In genomic region chr2:213422211-213422610, GRCh38 we compare ENCODE assay signal across 35 cellular contexts.
"Had no signal": no experiment of that assay in that cellular context is flagged by ENCODE, and none has a peak within 500 bp of the region (broad histone marks: within the 10 kb centered on the region; RNA-seq: fewer than 3 reads in every experiment).

No MANE protein-coding gene starts in this region.

- H3K27ac Mint-ChIP-seq: activated CD4-positive, alpha-beta memory T cell treated with anti-CD3 and anti-CD28 coated beads, Interleukin-2, amount 10 ng/mL, durations not matched to agents 7 days and 5 days; activated CD4-positive, alpha-beta T cell treated with anti-CD3 and anti-CD28 coated beads for 36 hours; activated CD4-positive, alpha-beta T cell treated with anti-CD3 and anti-CD28 coated beads, Interleukin-2, amount 10 ng/mL, durations not matched to agents 7 days and 5 days; activated CD8-positive, alpha-beta memory T cell treated with anti-CD3 and anti-CD28 coated beads, Interleukin-2, amount 10 ng/mL, durations not matched to agents 7 days and 5 days; activated CD8-positive, alpha-beta T cell treated with anti-CD3 and anti-CD28 coated beads, Interleukin-2, amount 10 ng/mL, durations not matched to agents 7 days and 5 days; activated naive CD4-positive, alpha-beta T cell treated with anti-CD3 and anti-CD28 coated beads for 36 hours; activated naive CD4-positive, alpha-beta T cell treated with anti-CD3 and anti-CD28 coated beads, Interleukin-2, amount 50 U/mL, for 72 hours; activated naive CD8-positive, alpha-beta T cell treated with anti-CD3 and anti-CD28 coated beads for 36 hours; activated T-cell treated with anti-CD3 and anti-CD28 coated beads, Interleukin-2, amount 50 U/mL, for 24 hours; brain; T-helper 1 cell treated with Interleukin-12 subunit alpha and Interleukin-12 subunit beta and Interleukin-4 antibody, amounts not matched to agents 30 μg/mL and 1 μg/mL, for 36 hours; T-helper 2 cell treated with Interferon-gamma antibody and Interleukin-4, amounts not matched to agents 5 μg/mL and 100 μg/mL, for 36 hours had no signal

- H3K4me3 ChIP-seq: adrenal gland, ascending aorta, cardiac muscle cell had no signal

- H3K4me3 Mint-ChIP-seq: activated CD4-positive, alpha-beta memory T cell treated with anti-CD3 and anti-CD28 coated beads, Interleukin-2, amount 10 ng/mL, durations not matched to agents 7 days and 5 days; activated CD4-positive, alpha-beta T cell treated with anti-CD3 and anti-CD28 coated beads for 36 hours; activated CD4-positive, alpha-beta T cell treated with anti-CD3 and anti-CD28 coated beads, Interleukin-2, amount 10 ng/mL, durations not matched to agents 7 days and 5 days; activated CD8-positive, alpha-beta memory T cell treated with anti-CD3 and anti-CD28 coated beads, Interleukin-2, amount 10 ng/mL, durations not matched to agents 7 days and 5 days; activated CD8-positive, alpha-beta T cell treated with anti-CD3 and anti-CD28 coated beads, Interleukin-2, amount 10 ng/mL, durations not matched to agents 7 days and 5 days; activated naive CD4-positive, alpha-beta T cell treated with anti-CD3 and anti-CD28 coated beads for 36 hours; activated naive CD8-positive, alpha-beta T cell treated with anti-CD3 and anti-CD28 coated beads for 36 hours; activated T-cell treated with anti-CD3 and anti-CD28 coated beads, Interleukin-2, amount 50 U/mL, for 24 hours; brain; central memory CD8-positive, alpha-beta T cell; T-helper 1 cell treated with Interleukin-12 subunit alpha and Interleukin-12 subunit beta and Interleukin-4 antibody, amounts not matched to agents 30 μg/mL and 1 μg/mL, for 36 hours; T-helper 2 cell treated with Interferon-gamma antibody and Interleukin-4, amounts not matched to agents 5 μg/mL and 100 μg/mL, for 36 hours had no signal

- H3K27me3 Mint-ChIP-seq: activated CD4-positive, alpha-beta memory T cell treated with anti-CD3 and anti-CD28 coated beads, Interleukin-2, amount 10 ng/mL, durations not matched to agents 7 days and 5 days; activated CD4-positive, alpha-beta T cell treated with anti-CD3 and anti-CD28 coated beads, Interleukin-2, amount 10 ng/mL, durations not matched to agents 7 days and 5 days; activated CD8-positive, alpha-beta memory T cell treated with anti-CD3 and anti-CD28 coated beads, Interleukin-2, amount 10 ng/mL, durations not matched to agents 7 days and 5 days; activated naive CD8-positive, alpha-beta T cell treated with anti-CD3 and anti-CD28 coated beads for 36 hours; activated T-cell treated with anti-CD3 and anti-CD28 coated beads, Interleukin-2, amount 50 U/mL, for 24 hours; brain; central memory CD8-positive, alpha-beta T cell had no signal

- H3K9me3 ChIP-seq: adrenal gland, ascending aorta had no signal

- H3K27ac ChIP-seq: adrenal gland, ascending aorta, cardiac muscle cell, VCaP had no signal

- H3K27me3 ChIP-seq: adrenal gland, ascending aorta, cardiac muscle cell had no signal

- H3K36me3 ChIP-seq: adrenal gland, ascending aorta, cardiac muscle cell had no signal

- DNase-seq: activated CD4-positive, alpha-beta memory T cell treated with anti-CD3 and anti-CD28 coated beads, Interleukin-2, amount 10 ng/mL, durations not matched to agents 7 days and 5 days; activated CD4-positive, alpha-beta T cell treated with anti-CD3 and anti-CD28 coated beads for 1 hour; activated CD4-positive, alpha-beta T cell treated with anti-CD3 and anti-CD28 coated beads for 36 hours; activated CD4-positive, alpha-beta T cell treated with anti-CD3 and anti-CD28 coated beads for 48 hours; activated CD4-positive, alpha-beta T cell treated with anti-CD3 and anti-CD28 coated beads, Interleukin-2, amount 10 ng/mL, durations not matched to agents 7 days and 5 days; activated CD4-positive, alpha-beta T cell treated with anti-CD3 and anti-CD28 coated beads, Interleukin-2, amount 50 U/mL, for 48 hours; activated CD4-positive, CD25-positive, alpha-beta regulatory T cell; activated CD8-positive, alpha-beta memory T cell treated with anti-CD3 and anti-CD28 coated beads for 24 hours; activated CD8-positive, alpha-beta memory T cell treated with anti-CD3 and anti-CD28 coated beads, Interleukin-2, amount 10 ng/mL, durations not matched to agents 7 days and 5 days; activated CD8-positive, alpha-beta memory T cell treated with anti-CD3 and anti-CD28 coated beads, Interleukin-2, amount 50 U/mL, for 48 hours; activated CD8-positive, alpha-beta T cell treated with anti-CD3 and anti-CD28 coated beads, Interleukin-2, amount 10 ng/mL, durations not matched to agents 7 days and 5 days; activated effector memory CD4-positive, alpha-beta T cell treated with anti-CD3 and anti-CD28 coated beads, Interleukin-2, amount 50 U/mL, for 16 hours; activated gamma-delta T cell treated with Interleukin-2 at 50 U/mL for 16 hours; activated naive CD4-positive, alpha-beta T cell; activated naive CD4-positive, alpha-beta T cell treated with anti-CD3 and anti-CD28 coated beads for 36 hours; activated naive CD4-positive, alpha-beta T cell treated with anti-CD3 and anti-CD28 coated beads, Interleukin-2, amount 50 U/mL, for 16 hours; activated naive CD8-positive, alpha-beta T cell treated with anti-CD3 and anti-CD28 coated beads for 36 hours; activated T-cell treated with anti-CD3 and anti-CD28 coated beads, Interleukin-2, amount 50 U/mL, for 24 hours; activated T-cell treated with anti-CD3 and anti-CD28 coated beads, Interleukin-2, amount 50 U/mL, for 48 hours; adrenal gland; amniotic stem cell; caudate nucleus; SW 1271; T-helper 1 cell; T-helper 2 cell; T-helper 9 cell had no signal

- H3K4me1 ChIP-seq: adrenal gland, ascending aorta had no signal

- H3K9me3 Mint-ChIP-seq: activated CD4-positive, alpha-beta memory T cell treated with anti-CD3 and anti-CD28 coated beads, Interleukin-2, amount 10 ng/mL, durations not matched to agents 7 days and 5 days; activated CD4-positive, alpha-beta T cell treated with anti-CD3 and anti-CD28 coated beads, Interleukin-2, amount 10 ng/mL, durations not matched to agents 7 days and 5 days; activated naive CD4-positive, alpha-beta T cell treated with anti-CD3 and anti-CD28 coated beads for 36 hours; activated naive CD4-positive, alpha-beta T cell treated with anti-CD3 and anti-CD28 coated beads, Interleukin-2, amount 50 U/mL, for 72 hours; activated naive CD8-positive, alpha-beta T cell treated with anti-CD3 and anti-CD28 coated beads for 36 hours; activated T-cell treated with anti-CD3 and anti-CD28 coated beads, Interleukin-2, amount 50 U/mL, for 24 hours; brain; central memory CD8-positive, alpha-beta T cell; T-helper 1 cell treated with Interleukin-12 subunit alpha and Interleukin-12 subunit beta and Interleukin-4 antibody, amounts not matched to agents 30 μg/mL and 1 μg/mL, for 36 hours; T-helper 2 cell treated with Interferon-gamma antibody and Interleukin-4, amounts not matched to agents 5 μg/mL and 100 μg/mL, for 36 hours had no signal

- H3K36me3 Mint-ChIP-seq: activated CD8-positive, alpha-beta memory T cell treated with anti-CD3 and anti-CD28 coated beads, Interleukin-2, amount 10 ng/mL, durations not matched to agents 7 days and 5 days; activated naive CD4-positive, alpha-beta T cell treated with anti-CD3 and anti-CD28 coated beads, Interleukin-2, amount 50 U/mL, for 72 hours; activated naive CD8-positive, alpha-beta T cell treated with anti-CD3 and anti-CD28 coated beads for 36 hours; brain had no signal

- H3K4me1 Mint-ChIP-seq: activated CD4-positive, alpha-beta memory T cell treated with anti-CD3 and anti-CD28 coated beads, Interleukin-2, amount 10 ng/mL, durations not matched to agents 7 days and 5 days; activated CD4-positive, alpha-beta T cell treated with anti-CD3 and anti-CD28 coated beads for 36 hours; activated CD4-positive, alpha-beta T cell treated with anti-CD3 and anti-CD28 coated beads, Interleukin-2, amount 10 ng/mL, durations not matched to agents 7 days and 5 days; activated CD8-positive, alpha-beta memory T cell treated with anti-CD3 and anti-CD28 coated beads, Interleukin-2, amount 10 ng/mL, durations not matched to agents 7 days and 5 days; activated naive CD8-positive, alpha-beta T cell treated with anti-CD3 and anti-CD28 coated beads for 36 hours; brain; central memory CD8-positive, alpha-beta T cell had no signal

- ATAC-seq: activated CD4-positive, alpha-beta T cell treated with anti-CD3 and anti-CD28 coated beads for 36 hours; activated CD4-positive, CD25-positive, alpha-beta regulatory T cell treated with anti-CD3 and anti-CD28 coated beads, Interleukin-2, amount 50 U/mL, for 24 hours; activated CD8-positive, alpha-beta memory T cell treated with anti-CD3 and anti-CD28 coated beads, Interleukin-2, amount 10 ng/mL, durations not matched to agents 7 days and 5 days; activated CD8-positive, alpha-beta T cell treated with anti-CD3 and anti-CD28 coated beads, Interleukin-2, amount 10 ng/mL, durations not matched to agents 7 days and 5 days; activated naive CD4-positive, alpha-beta T cell treated with anti-CD3 and anti-CD28 coated beads, Interleukin-2, amount 50 U/mL, for 72 hours had no signal
